9 cellular contexts compared by ENCODE assay signal in the genomic region with DNA sequence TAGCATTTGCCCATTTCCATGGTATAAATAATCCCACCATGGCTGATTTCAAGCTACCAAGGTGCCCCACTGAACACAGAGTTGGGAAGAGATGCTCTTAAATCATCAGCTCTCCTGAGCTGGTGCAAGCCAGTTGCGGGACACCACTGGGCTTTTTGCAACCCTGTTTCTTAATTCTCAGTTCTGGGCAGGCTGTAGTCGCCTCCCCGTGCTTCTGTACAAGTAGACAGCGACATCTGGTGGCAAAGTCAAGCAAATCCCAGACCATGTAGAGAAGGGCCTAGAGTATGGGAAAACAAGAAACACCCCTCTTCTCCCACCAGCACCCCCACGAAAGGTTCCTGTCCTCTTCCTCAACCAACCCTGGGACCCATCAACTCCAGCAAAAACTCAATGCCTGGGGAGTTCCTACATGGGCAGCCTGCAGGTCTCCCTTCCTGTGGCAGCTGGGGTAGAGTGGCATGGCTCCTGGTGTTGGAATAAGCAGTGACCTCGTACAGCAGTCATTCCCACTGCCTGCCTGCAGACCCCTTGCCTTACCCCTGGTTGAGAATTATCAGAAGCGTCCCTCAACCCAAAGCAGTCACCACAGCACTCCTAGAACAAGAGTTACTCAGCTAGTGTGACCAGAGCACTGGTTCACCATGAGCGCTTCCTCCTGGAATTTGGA.
DNase-seq lines count a peak whose midpoint lies in the region; ATAC-seq and TF ChIP-seq lines count a peak whose summit lies in the region.
"Had no signal": no experiment of that assay in that cellular context is flagged by ENCODE, and none has a peak within 500 bp of the region (broad histone marks: within the 10 kb centered on the region; RNA-seq: fewer than 3 reads in every experiment).

No MANE protein-coding gene starts in this region.

- H3K4me2 ChIP-seq in Karpas-422 (ENCODE audit: low read depth, low read length, poor library complexity, severe bottlenecking) (no peak overlapping the region), SK-N-SH (no peak overlapping the region)

- peak; percentile 84 for TF ChIP-seq CTCF in SK-N-SH (IDR thresholded peaks at IDR 0.05)
- peak; percentile 89 for TF ChIP-seq CTCF in cardiac muscle cell (IDR thresholded peaks at IDR 0.05; ENCODE audit: low read depth, low read length)

- H3K27ac ChIP-seq in Karpas-422 (ENCODE audit: low read length) (no peak overlapping the region), SK-N-SH (ENCODE audit: low read depth in 2 of 2, low read length in 1 of 2) (no peak overlapping the region), cardiac muscle cell (no peak overlapping the region)

- H3F3A ChIP-seq in SK-N-SH (replicated peaks; ENCODE audit: insufficient read depth) = no peaks in the 10 kb centered on the region

- CTCF ChIA-PET in SK-N-SH (lab: Yijun Ruan, JAX) = interaction anchor here (0.5 to 10.1 kb wide), 62 partner anchors 9 to 534 kb away, joined by 3 to 397 read pairs (median 5); a partner anchor contains a TSS

- no peak overlapping the region for H3K27ac Mint-ChIP-seq in activated naive CD8-positive, alpha-beta T cell treated with anti-CD3 and anti-CD28 coated beads for 36 hours

- peaks cover 7% of the 10 kb centered on the region; the same call in 1 of the 2 replicates for H4K20me1 ChIP-seq in Karpas-422 (ENCODE audit: insufficient read depth, low read depth, low read length)
- no peaks in the 10 kb centered on the region for H4K20me1 ChIP-seq in SK-N-SH (ENCODE audit: insufficient read depth)

- TF ChIP-seq RAD21 in SK-N-SH (IDR thresholded peaks at IDR 0.05; ENCODE audit: low read length) = peak; percentile 93

- no peaks in the 10 kb centered on the region for H3K36me3 ChIP-seq in Karpas-422 (ENCODE audit: insufficient read depth, low read length)
- H3K36me3 ChIP-seq in SK-N-SH (replicated peaks in 1 of 2; ENCODE audit: control insufficient read depth in 1 of 2, insufficient read depth in 2 of 2, low read length in 1 of 2) = no peaks in the 10 kb centered on the region
- H3K36me3 ChIP-seq in cardiac muscle cell = no peaks in the 10 kb centered on the region

- ATAC-seq in GM18861 (IDR thresholded peaks at IDR 0.05; ENCODE audit: unreplicated experiment) (no peak), HG03039 (IDR thresholded peaks at IDR 0.05; ENCODE audit: unreplicated experiment) (no peak)

- no peak overlapping the region for H3K9ac ChIP-seq in Karpas-422 (ENCODE audit: low read length)
- H3K9ac ChIP-seq in SK-N-SH = no peak overlapping the region

- no peaks in the 10 kb centered on the region for H3K79me2 ChIP-seq in Karpas-422 (ENCODE audit: low read length)
- no peaks in the 10 kb centered on the region for H3K79me2 ChIP-seq in SK-N-SH (ENCODE audit: insufficient read depth)

- no peak overlapping the region for H3K4me3 Mint-ChIP-seq in activated naive CD8-positive, alpha-beta T cell treated with anti-CD3 and anti-CD28 coated beads for 36 hours
- H3K4me3 Mint-ChIP-seq: activated naive CD4-positive, alpha-beta T cell treated with anti-CD3 and anti-CD28 coated beads, Interleukin-2, amount 50 U/mL, for 24 hours had no signal

- H2AFZ ChIP-seq in Karpas-422 (ENCODE audit: low read length) (no peak overlapping the region), SK-N-SH (ENCODE audit: low read depth) (no peak overlapping the region)

- DNase-seq in DMS153 treated with DMSO at 0.1 percent for 48 hours (lab: John Stamatoyannopoulos, UW; ENCODE audit: unreplicated experiment) = peak; percentile 37
- peak; percentile 91 for DNase-seq in Karpas-422
- DNase-seq in SK-N-SH = peak; percentile 71
- DNase-seq in activated naive CD8-positive, alpha-beta T cell treated with anti-CD3 and anti-CD28 coated beads for 36 hours = peak; percentile 54
- peak; percentile 66 to 86 for DNase-seq in cardiac muscle cell (ENCODE audit: low read depth in 1 of 2, low spot score in 1 of 2)
- peak; percentile 29 for DNase-seq in pulmonary artery endothelial cell (ENCODE audit: low read depth, low spot score)

- H3K9me3 Mint-ChIP-seq in activated naive CD8-positive, alpha-beta T cell treated with anti-CD3 and anti-CD28 coated beads for 36 hours = no peaks in the 10 kb centered on the region
- H3K9me3 Mint-ChIP-seq: activated naive CD4-positive, alpha-beta T cell treated with anti-CD3 and anti-CD28 coated beads, Interleukin-2, amount 50 U/mL, for 24 hours had no signal

- POLR2A ChIA-PET in SK-N-SH (lab: Yijun Ruan, JAX) = no interaction called here

- no peaks in the 10 kb centered on the region for H3K9me3 ChIP-seq in Karpas-422 (ENCODE audit: low read length)
- H3K9me3 ChIP-seq in SK-N-SH = no peaks in the 10 kb centered on the region
- H3K9me3 ChIP-seq in cardiac muscle cell (ENCODE audit: low read depth) = no peaks in the 10 kb centered on the region

- no peak for TF ChIP-seq EP300 in SK-N-SH (IDR thresholded peaks at IDR 0.05; ENCODE audit: borderline replicate concordance in 1 of 2, low read depth in 1 of 2, low read length in 1 of 2)

- H3K36me3 Mint-ChIP-seq in activated naive CD8-positive, alpha-beta T cell treated with anti-CD3 and anti-CD28 coated beads for 36 hours = no peaks in the 10 kb centered on the region
- H3K36me3 Mint-ChIP-seq: activated naive CD4-positive, alpha-beta T cell treated with anti-CD3 and anti-CD28 coated beads, Interleukin-2, amount 50 U/mL, for 24 hours had no signal

- H3K4me1 ChIP-seq in Karpas-422 (ENCODE audit: low read length) (peaks cover 60% of the 10 kb centered on the region), SK-N-SH (ENCODE audit: control insufficient read depth in 1 of 2, insufficient read depth in 2 of 2, low read depth in 1 of 2, low read length in 1 of 2) (peaks cover 0 to 2% of the 10 kb centered on the region in 2 experiments; a peak in 1 of 4 replicates), cardiac muscle cell (ENCODE audit: low read depth) (no peaks in the 10 kb centered on the region)

- H3K27me3 ChIP-seq in Karpas-422 (ENCODE audit: low read length) (no peaks in the 10 kb centered on the region), SK-N-SH (ENCODE audit: insufficient read depth) (no peaks in the 10 kb centered on the region; the same call in 1 of the 2 replicates), cardiac muscle cell (no peaks in the 10 kb centered on the region)

- no peak overlapping the region for H3K4me3 ChIP-seq in Karpas-422 (ENCODE audit: low read length)
- no peak overlapping the region; a peak in 1 of 4 replicates for H3K4me3 ChIP-seq in SK-N-SH (ENCODE audit: low read depth in 2 of 2, low read length in 1 of 2)
- no peak overlapping the region for H3K4me3 ChIP-seq in cardiac muscle cell

- H3K9me2 ChIP-seq in Karpas-422 (replicated peaks; ENCODE audit: insufficient read depth, low read length) (no peaks in the 10 kb centered on the region), SK-N-SH (no peaks in the 10 kb centered on the region)

- peaks cover 41% of the 10 kb centered on the region for H3K27me3 Mint-ChIP-seq in activated naive CD8-positive, alpha-beta T cell treated with anti-CD3 and anti-CD28 coated beads for 36 hours

- H3K4me1 Mint-ChIP-seq in activated naive CD8-positive, alpha-beta T cell treated with anti-CD3 and anti-CD28 coated beads for 36 hours = peaks cover 4% of the 10 kb centered on the region

- 22% methylated on average over 5 of the region's 8 CpGs for WGBS in SK-N-SH (ENCODE audit: low lambda C conversion rate)

TF ChIP-seq in SK-N-SH, 30 proteins besides CTCF, POLR2A, EP300 and RAD21:
- TF ChIP-seq SMC3 (IDR thresholded peaks at IDR 0.05; ENCODE audit: low read depth, low read length) = peak; percentile 88
- TF ChIP-seq GATA2 (CRISPR knock-in tag; IDR thresholded peaks at IDR 0.05) = no peak

Comparison
In these comparisons a context has a peak if more than half of its experiments do, and no peak if none do; other contexts are left out.
1. DNase-seq: peak in every context shown above with its lines; median percentile 91 in Karpas-422; 76 in cardiac muscle cell; 71 in SK-N-SH; 54 in activated naive CD8-positive, alpha-beta T cell treated with anti-CD3 and anti-CD28 coated beads for 36 hours; 37 in DMS153 treated with DMSO at 0.1 percent for 48 hours; 29 in pulmonary artery endothelial cell.